ENCODE assay signal across 10 cellular contexts in the genomic region with DNA sequence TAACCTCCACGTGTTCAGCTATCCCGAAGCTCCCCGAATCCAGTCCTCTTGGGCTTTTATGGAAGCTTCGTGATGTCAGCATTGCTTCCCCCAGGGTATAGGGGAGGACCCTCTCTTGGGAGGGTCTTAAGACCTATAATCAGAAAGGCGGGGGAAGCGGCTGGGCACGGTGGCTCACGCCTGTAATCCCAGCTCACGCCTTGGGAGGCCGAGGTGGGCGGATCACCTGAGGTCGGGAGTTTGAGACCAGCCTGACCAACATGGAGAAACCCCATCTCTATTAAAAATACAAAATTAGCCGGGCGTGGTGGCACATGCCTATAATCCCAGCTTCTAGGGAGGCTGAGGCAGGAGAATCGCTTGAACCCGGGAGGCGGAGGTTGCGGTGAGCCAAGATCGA. TPM values are rescaled to one million over a fixed set of nuclear protein-coding genes. Genes with fewer than 3 reads are reported as not detected.
"Had no signal": no experiment of that assay in that cellular context is flagged by ENCODE, and none has a peak within 500 bp of the region (broad histone marks: within the 10 kb centered on the region; RNA-seq: fewer than 3 reads in every experiment).

No MANE protein-coding gene starts in this region.

RNA-seq across cellular contexts. Expression of a gene that starts 29.8 kb away (rescaled TPM):
- total RNA-seq: OCI-LY7, PC-3, Peyer's patch, Right ventricle myocardium inferior, Right ventricle myocardium superior, RPMI7951, SJCRH30, SJSA1, SK-MEL-5 had no signal
- polyA plus RNA-seq: SK-N-SH had no signal

RNA-seq across cellular contexts. Expression of a gene that starts 54.2 kb away (rescaled TPM):
- total RNA-seq: OCI-LY7, PC-3, RPMI7951, SJCRH30, SJSA1, SK-MEL-5 had no signal
- polyA plus RNA-seq: SK-N-SH had no signal
